ENCODE assay signal across 20 cellular contexts in genomic region chr10:47073967-47074366, GRCh38.
A peak's percentile ranks its signal among the peaks of the same experiment; 100 is the strongest.
DNase-seq lines count a peak whose midpoint lies in the region; ATAC-seq, FAIRE-seq and TF ChIP-seq lines count a peak whose summit lies in the region.
"Had no signal": no experiment of that assay in that cellular context is flagged by ENCODE, and none has a peak within 500 bp of the region (broad histone marks: within the 10 kb centered on the region; RNA-seq: fewer than 3 reads in every experiment).

No MANE protein-coding gene starts in this region.

- H4K20me1 ChIP-seq in K562 (replicated peaks; ENCODE audit: control insufficient read depth, insufficient read depth, low read length): no peaks in the 10 kb centered on the region

- H3K79me2 ChIP-seq in K562 (ENCODE audit: control insufficient read depth, insufficient read depth, low read length): no peaks in the 10 kb centered on the region

- H3K9me1 ChIP-seq in K562 (ENCODE audit: control insufficient read depth, insufficient read depth, low read length): no peaks in the 10 kb centered on the region

- no peak for FAIRE-seq in A549 (lab: Jason Lieb, UNC)
- no peak for FAIRE-seq in K562 (lab: Jason Lieb, UNC)
- peak; percentile 71 for FAIRE-seq in urothelium cell line (lab: Jason Lieb, UNC)
- FAIRE-seq in RCC 7860 (lab: Jason Lieb, UNC): no peak
- no peak for FAIRE-seq in H54 (lab: Jason Lieb, UNC)
- FAIRE-seq: GM19239, H1 had no signal

- H2AFZ ChIP-seq in K562 (ENCODE audit: low read depth, low read length): no peak overlapping the region
- H2AFZ ChIP-seq: GM23248 had no signal

- H3K36me3 ChIP-seq in K562 (ENCODE audit: control insufficient read depth, insufficient read depth, low read length): no peaks in the 10 kb centered on the region
- H3K36me3 ChIP-seq: HAP-1 had no signal

- no peak overlapping the region for H3K9ac ChIP-seq in K562 (ENCODE audit: insufficient read depth in 1 of 2, low read depth in 2 of 2, low read length in 2 of 2)
- H3K9ac ChIP-seq: GM23248 had no signal

- H3K27me3 ChIP-seq in K562 (ENCODE audit: control insufficient read depth in 2 of 2, insufficient read depth in 2 of 2, low read length in 2 of 2): peaks cover 2 to 19% of the 10 kb centered on the region in 2 experiments

- DNase-seq in A549 (ENCODE audit: low read depth in 1 of 2, low spot score in 1 of 2) (no peak), K562 (ENCODE audit: extremely low read depth in 1 of 4, low spot score in 3 of 4) (no peak), epithelial cell of esophagus (ENCODE audit: low read depth) (peak; percentile 6), urothelium cell line (ENCODE audit: low spot score) (no peak), RCC 7860 (ENCODE audit: low spot score) (no peak), H54 (ENCODE audit: insufficient read length, low spot score) (no peak), GM10248 (ENCODE audit: extremely low spot score) (no peak)
- DNase-seq: 8988T; C1 segment of cervical spinal cord; Calu3; CD4-positive, alpha-beta memory T cell; COR-L47; DMS53; DMS79 treated with DMSO at 0.1 percent for 48 hours; GF-D8; GM23248; HFFc6 had no signal

- ATAC-seq in A549 (no peak), K562 (no peak)

- no peak overlapping the region for H3K4me2 ChIP-seq in A549
- no peak overlapping the region for H3K4me2 ChIP-seq in K562 (ENCODE audit: insufficient read depth, low read length)

- intact Hi-C loops in K562 (cut with micrococcal nuclease): no loop called here

- BruUV-seq in K562 (replicated peaks; lab: Mats Ljungman, UMichigan): no TSS peak

- in situ Hi-C loops in K562 (cut with MboI): no loop called here

- no peak for TF ChIP-seq EP300 in A549 (IDR thresholded peaks at IDR 0.05)
- no peak for TF ChIP-seq EP300 in K562 (IDR thresholded peaks at IDR 0.05; ENCODE audit: low read length)

- H3K9me3 ChIP-seq in A549 (no peaks in the 10 kb centered on the region), K562 (replicated peaks; ENCODE audit: control insufficient read depth, insufficient read depth, low read depth, low read length) (no peaks in the 10 kb centered on the region)
- H3K9me3 ChIP-seq: HAP-1 had no signal

- CTCF ChIA-PET in A549 (lab: Yijun Ruan, JAX) (no interaction called here), K562 (lab: Yijun Ruan, JAX; ENCODE audit: low intra/inter-chr PET ratio) (no interaction called here), GM10248 (lab: Yijun Ruan, JAX) (no interaction called here)

- POLR2A ChIA-PET in A549 (lab: Yijun Ruan, JAX): no interaction called here
- POLR2A ChIA-PET in K562 (lab: Yijun Ruan, JAX): interaction anchor here (1.3 kb wide), 1 partner anchor 118 kb away, joined by 3 read pairs; no protein-coding TSS in a partner anchor
- POLR2A ChIA-PET in GM10248 (lab: Yijun Ruan, JAX): no interaction called here

- 19% methylated on average over 3 of the region's 3 CpGs for WGBS in A549 (ENCODE audit: missing lambda C conversion rate)
- WGBS in K562 (ENCODE audit: insufficient coverage, low coverage, missing lambda C conversion rate): 0% methylated on average over 3 of the region's 3 CpGs

- no peak overlapping the region for H3K4me3 ChIP-seq in A549
- H3K4me3 ChIP-seq in K562: no peak overlapping the region
- no peak overlapping the region for H3K4me3 ChIP-seq in epithelial cell of esophagus (ENCODE audit: low read length)
- H3K4me3 ChIP-seq: GM23248, HAP-1 had no signal

- TF ChIP-seq POLR2A in A549 (IDR thresholded peaks at IDR 0.05; ENCODE audit: low read length) (no peak), K562 (conservative IDR thresholded peaks at IDR 0.05) (no peak), H54 (IDR thresholded peaks at IDR 0.05; ENCODE audit: low read depth, low read length) (no peak)

- no peak for TF ChIP-seq CTCF in A549 (IDR thresholded peaks at IDR 0.05)
- TF ChIP-seq CTCF in K562 (IDR thresholded peaks at IDR 0.05 in 2 of 3, conservative IDR thresholded peaks at IDR 0.05 in 1 of 3; ENCODE audit: insufficient read depth in 2 of 3, low read depth in 1 of 3, low read length in 3 of 3): no peak
- TF ChIP-seq CTCF in epithelial cell of esophagus (IDR thresholded peaks at IDR 0.05; ENCODE audit: insufficient read depth, low read depth, low read length, missing control alignments): no peak
- no peak for TF ChIP-seq CTCF in GM10248 (IDR thresholded peaks at IDR 0.05; ENCODE audit: control extremely low read depth, extremely low read depth, low read depth, missing control alignments)

- H3K4me1 ChIP-seq in A549 (no peaks in the 10 kb centered on the region), K562 (replicated peaks in 1 of 2; ENCODE audit: control insufficient read depth in 2 of 2, insufficient read depth in 2 of 2, low read length in 2 of 2) (no peaks in the 10 kb centered on the region)
- H3K4me1 ChIP-seq: HAP-1 had no signal

- TF ChIP-seq RAD21 in A549 (conservative IDR thresholded peaks at IDR 0.05 in 1 of 2, IDR thresholded peaks at IDR 0.05 in 1 of 2) (no peak), K562 (CRISPR knock-in tag; conservative IDR thresholded peaks at IDR 0.05 in 1 of 2, IDR thresholded peaks at IDR 0.05 in 1 of 2) (no peak)

- no peak overlapping the region for H3K27ac ChIP-seq in A549
- H3K27ac ChIP-seq in K562 (ENCODE audit: extremely low read depth, low read depth, low read length): no peak overlapping the region
- H3K27ac ChIP-seq: GM23248 had no signal

TF ChIP-seq in A549, 52 proteins besides CTCF, POLR2A, EP300 and RAD21:
- no peak for TF ChIP-seq ZNF302 (CRISPR knock-in tag; IDR thresholded peaks at IDR 0.05)
- peak; percentile 88 for TF ChIP-seq MAFK (IDR thresholded peaks at IDR 0.05; ENCODE audit: partially characterized antibody)
- TF ChIP-seq SMC3 (IDR thresholded peaks at IDR 0.05): no peak
- no peak for TF ChIP-seq TFCP2L1 (CRISPR knock-in tag; IDR thresholded peaks at IDR 0.05)
- TF ChIP-seq USF2 (IDR thresholded peaks at IDR 0.05): no peak
- no peak for TF ChIP-seq MAX (IDR thresholded peaks at IDR 0.05)
- TF ChIP-seq CBX2 (IDR thresholded peaks at IDR 0.05; ENCODE audit: borderline replicate concordance, low read depth): no peak
- TF ChIP-seq HOXB13 (CRISPR knock-in tag; IDR thresholded peaks at IDR 0.05; ENCODE audit: low read depth): no peak
- TF ChIP-seq POLR2AphosphoS2 (conservative IDR thresholded peaks at IDR 0.05; ENCODE audit: low read length): no peak

TF ChIP-seq in K562, 482 proteins besides CTCF, POLR2A, EP300 and RAD21:
- TF ChIP-seq MAFF (IDR thresholded peaks at IDR 0.05; ENCODE audit: low read length) (peak; percentile 36; the same call in 1 of the 2 replicates), C11orf30 (IDR thresholded peaks at IDR 0.05; ENCODE audit: low read depth) (peak; percentile 33; the same call in 1 of the 2 replicates), MAFG (tag; conservative IDR thresholded peaks at IDR 0.05) (peak; percentile 30; the same call in 1 of the 2 replicates), POLR2B (IDR thresholded peaks at IDR 0.05; ENCODE audit: low read depth, partially characterized antibody) (no peak), MAFK (IDR thresholded peaks at IDR 0.05; ENCODE audit: low read length) (peak; percentile 27; the same call in 1 of the 2 replicates), ZNF316 (IDR thresholded peaks at IDR 0.05) (peak; percentile 67)

Comparison
In these comparisons a context has a peak if more than half of its experiments do, and no peak if none do; other contexts are left out.
1. Of the 35 proteins assayed by ChIP-seq in both K562 and A549: peak only in K562: none; only in A549: none; in both: MAFK; in neither: 34.